Comparison of ENCODE assay signal across 9 cellular contexts in genomic region chr6:132513821-132514545, GRCh38. TPM values are rescaled to one million over a fixed set of nuclear protein-coding genes. Genes with fewer than 3 reads are reported as not detected.
DNase-seq lines count a peak whose midpoint lies in the region; ATAC-seq, FAIRE-seq and TF ChIP-seq lines count a peak whose summit lies in the region.
"Had no signal": no experiment of that assay in that cellular context is flagged by ENCODE, and none has a peak within 500 bp of the region (broad histone marks: within the 10 kb centered on the region; RNA-seq: fewer than 3 reads in every experiment).

No MANE protein-coding gene starts in this region.

- peaks cover 0 to 5% (median 3%) of the 10 kb centered on the region in 5 donors for H3K27me3 Mint-ChIP-seq in naive thymus-derived CD8-positive, alpha-beta T cell

- H3K9me3 ChIP-seq in A549 (no peaks in the 10 kb centered on the region), mammary epithelial cell (replicated peaks; ENCODE audit: insufficient read depth, low read length) (no peaks in the 10 kb centered on the region)

- H3K9me3 Mint-ChIP-seq in naive thymus-derived CD8-positive, alpha-beta T cell, result no peaks in the 10 kb centered on the region

- WGBS in A549 (ENCODE audit: missing lambda C conversion rate), result 41% methylated on average over 3 of the region's 3 CpGs
- 38% methylated on average over 3 of the region's 3 CpGs for WGBS in mammary epithelial cell (ENCODE audit: low coverage, missing lambda C conversion rate)

- no peak for ATAC-seq in A549
- no peak for ATAC-seq in naive thymus-derived CD8-positive, alpha-beta T cell

- no peak for FAIRE-seq in A549 (lab: Jason Lieb, UNC)

- no TSS peak for BruUV-seq in mammary epithelial cell (replicated peaks; lab: Mats Ljungman, UMichigan)

- intact Hi-C loops in mammary epithelial cell (cut with micrococcal nuclease), result no loop called here

- dilution Hi-C loops in mammary epithelial cell (cut with HindIII; ENCODE audit: low sequenced_read_pairs), result no loop called here

- peak overlapping the region; percentile 38 for H2AFZ ChIP-seq in mammary epithelial cell (ENCODE audit: low read depth, low read length)

- H3K4me3 Mint-ChIP-seq in naive thymus-derived CD8-positive, alpha-beta T cell, result peak overlapping the region; percentile 93 to 99 (median 98)

- CTCF ChIA-PET in A549 (lab: Yijun Ruan, JAX), result interaction anchor here (1.1 to 1.4 kb wide), 2 partner anchors 16 to 234 kb away, joined by 4 read pairs; no protein-coding TSS in a partner anchor
- CTCF ChIA-PET in mammary epithelial cell (lab: Charles Lee; ENCODE audit: low non-redundant PET), result no interaction called here

- H3K4me3 ChIP-seq in A549 (no peak overlapping the region; the same call in 2 of the 3 replicates), LNCaP clone FGC (ENCODE audit: low read depth, low read length) (peak overlapping the region; percentile 65), mammary epithelial cell (replicated peaks in 1 of 3; ENCODE audit: insufficient read depth in 1 of 3, low read depth in 2 of 3, low read length in 3 of 3) (peak overlapping the region in 2 of 3 experiments; percentile 88 to 90)

- TF ChIP-seq EP300 in A549 (IDR thresholded peaks at IDR 0.05), result no peak

- TF ChIP-seq POLR2A in A549 (IDR thresholded peaks at IDR 0.05; ENCODE audit: low read length), result no peak

- H3K27me3 ChIP-seq in mammary epithelial cell (ENCODE audit: insufficient read depth, low read length), result peaks cover 2% of the 10 kb centered on the region

- peaks cover 8 to 39% (median 29%) of the 10 kb centered on the region in 4 donors for H3K4me1 Mint-ChIP-seq in naive thymus-derived CD8-positive, alpha-beta T cell

- H3K79me2 ChIP-seq in mammary epithelial cell (ENCODE audit: insufficient read depth, low read length), result peaks cover 37% of the 10 kb centered on the region

- H3K4me1 ChIP-seq in A549 (peaks cover 12% of the 10 kb centered on the region), mammary epithelial cell (ENCODE audit: insufficient read depth, low read length) (peaks cover 5% of the 10 kb centered on the region)

- H3K4me2 ChIP-seq in A549 (peak overlapping the region; percentile 85), mammary epithelial cell (ENCODE audit: insufficient read depth, low read depth, low read length) (peak overlapping the region; percentile 97)

- no peak for TF ChIP-seq RAD21 in A549 (conservative IDR thresholded peaks at IDR 0.05 in 1 of 2, IDR thresholded peaks at IDR 0.05 in 1 of 2)

- TF ChIP-seq CTCF in A549 (IDR thresholded peaks at IDR 0.05), result no peak
- TF ChIP-seq CTCF in LNCaP clone FGC (IDR thresholded peaks at IDR 0.05; ENCODE audit: control insufficient read depth, extremely low read depth, insufficient read depth), result no peak
- TF ChIP-seq CTCF in mammary epithelial cell (conservative IDR thresholded peaks at IDR 0.05 in 1 of 2, IDR thresholded peaks at IDR 0.05 in 1 of 2; ENCODE audit: extremely low read depth in 1 of 2, insufficient read depth in 1 of 2, low read depth in 1 of 2, low read length in 2 of 2), result no peak

- H3K36me3 Mint-ChIP-seq in naive thymus-derived CD8-positive, alpha-beta T cell, result no peaks in the 10 kb centered on the region

- in situ Hi-C loops in mammary epithelial cell (cut with MboI; ENCODE audit: low sequenced_read_pairs in 2 of 2), result no loop called here

- POLR2A ChIA-PET in A549 (lab: Yijun Ruan, JAX), result interaction anchor here (1.2 kb wide), 1 partner anchor 180 kb away, joined by 4 read pairs; no protein-coding TSS in a partner anchor
- POLR2A ChIA-PET in naive thymus-derived CD8-positive, alpha-beta T cell (lab: Charles Lee), result interaction anchor here (1.2 to 1.7 kb wide), 2 partner anchors 10 to 300 kb away, joined by 3 to 35 read pairs; partner anchors contain the start of gene RPS12

- H3K27ac Mint-ChIP-seq in naive thymus-derived CD8-positive, alpha-beta T cell, result peak overlapping the region in 5 of 10 donors; percentile 54 to 96 (median 94)

- no peak overlapping the region for H3K9ac ChIP-seq in mammary epithelial cell (ENCODE audit: insufficient read depth, low read length)

- H4K20me1 ChIP-seq in mammary epithelial cell (ENCODE audit: insufficient read depth, low read length), result no peaks in the 10 kb centered on the region

- no peak overlapping the region for H3K27ac ChIP-seq in A549
- no peak overlapping the region for H3K27ac ChIP-seq in mammary epithelial cell (ENCODE audit: insufficient read depth, low read depth, low read length)

- no peaks in the 10 kb centered on the region for H3K36me3 ChIP-seq in mammary epithelial cell (ENCODE audit: insufficient read depth, low read length)

- DNase-seq in A549 (ENCODE audit: low read depth in 1 of 2, low spot score in 1 of 2), result no peak
- no peak for DNase-seq in LNCaP clone FGC (ENCODE audit: low read depth)
- DNase-seq in mammary epithelial cell, result no peak
- no peak for DNase-seq in naive thymus-derived CD8-positive, alpha-beta T cell
- DNase-seq in NCI-H2227 (lab: John Stamatoyannopoulos, UW; ENCODE audit: unreplicated experiment), result no peak
- DNase-seq in COLO668 (lab: John Stamatoyannopoulos, UW; ENCODE audit: unreplicated experiment), result no peak
- no peak for DNase-seq in D341Med (ENCODE audit: low spot score)
- DNase-seq in NCI-H446 treated with DMSO at 0.1 percent for 48 hours (lab: John Stamatoyannopoulos, UW), result no peak
- DNase-seq: NCI-H2171 had no signal

TF ChIP-seq in A549, 52 proteins besides CTCF, POLR2A, EP300 and RAD21:
- TF ChIP-seq RFX5 (IDR thresholded peaks at IDR 0.05) (no peak), ESRRA (IDR thresholded peaks at IDR 0.05; ENCODE audit: borderline replicate concordance, low read length) (no peak), CHD2 (IDR thresholded peaks at IDR 0.05; ENCODE audit: low read length, partially characterized antibody) (no peak), ZFP36 (IDR thresholded peaks at IDR 0.05; ENCODE audit: borderline replicate concordance, partially characterized antibody) (no peak), SMC3 (IDR thresholded peaks at IDR 0.05) (no peak), FOSL2 (IDR thresholded peaks at IDR 0.05) (no peak), FOSL2 (CRISPR knock-in tag; IDR thresholded peaks at IDR 0.05) (no peak), CBX2 (IDR thresholded peaks at IDR 0.05; ENCODE audit: borderline replicate concordance, low read depth) (no peak), HOXB13 (CRISPR knock-in tag; IDR thresholded peaks at IDR 0.05; ENCODE audit: low read depth) (no peak), EHMT2 (IDR thresholded peaks at IDR 0.05; ENCODE audit: low read depth) (no peak), KDM1A (IDR thresholded peaks at IDR 0.05; ENCODE audit: low read depth) (no peak), RNF2 (IDR thresholded peaks at IDR 0.05; ENCODE audit: borderline replicate concordance, low read depth) (no peak)

RNA-seq across cellular contexts. Expression of gene STX7, which starts 1.1 kb away (rescaled TPM):
- 22.8 and 29.5 TPM in 2 replicates for polyA plus RNA-seq in A549 (2011; rRNA removed)
- polyA plus RNA-seq in A549 (2012; cell fraction: cytosol; rRNA removed), result 6.5 and 6.9 TPM in 2 replicates
- polyA plus RNA-seq in A549 (2012; cell fraction: nucleus; rRNA removed), result 2.7 and 4.1 TPM in 2 replicates
- 18.4 to 19.8 TPM (median 19.2 TPM) in 3 replicates for polyA plus RNA-seq in A549 (2017; fragmentation: RNase III; extraction: RNeasy Plus Mini Kit Qiagen cat#74134 plus additional on column Dnase treatment)
- 14.7 and 21.5 TPM in 2 replicates for polyA minus RNA-seq in A549 (2011; rRNA and poly(A)+ RNA removed)
- total RNA-seq in mammary epithelial cell, result 10 to 100 TPM; 36.3 to 44.3 TPM
- polyA plus RNA-seq in mammary epithelial cell, result 21.2 TPM
- polyA minus RNA-seq in mammary epithelial cell, result 42.3 TPM
- total RNA-seq in naive thymus-derived CD8-positive, alpha-beta T cell, result 10 to 100 TPM; 28.0 to 29.2 TPM
- polyA plus RNA-seq in naive thymus-derived CD8-positive, alpha-beta T cell, result 1 to 10 TPM; 2.9 to 9.6 (median 6.5) TPM

RNA-seq across cellular contexts. Expression of gene TAAR9, which starts 24.1 kb away (rescaled TPM):
- polyA plus RNA-seq in A549 (2011; rRNA removed) (not detected in 2 replicates), A549 (2017; fragmentation: RNase III; extraction: RNeasy Plus Mini Kit Qiagen cat#74134 plus additional on column Dnase treatment) (not detected in 3 replicates), mammary epithelial cell (not detected)
- polyA plus RNA-seq in A549 (2012; cell fraction: cytosol; rRNA removed), result not detected in 2 replicates
- not detected in 2 replicates for polyA plus RNA-seq in A549 (2012; cell fraction: nucleus; rRNA removed)
- polyA minus RNA-seq in A549 (2011; rRNA and poly(A)+ RNA removed), result not detected in 2 replicates
- not detected for total RNA-seq in mammary epithelial cell
- polyA minus RNA-seq in mammary epithelial cell, result not detected
- not detected for total RNA-seq in naive thymus-derived CD8-positive, alpha-beta T cell
- not detected for polyA plus RNA-seq in naive thymus-derived CD8-positive, alpha-beta T cell

RNA-seq across cellular contexts. Expression of gene TAAR8, which starts 38.5 kb away (rescaled TPM):
- polyA plus RNA-seq in A549 (2011; rRNA removed), result not detected in 2 replicates
- polyA plus RNA-seq in A549 (2012; cell fraction: cytosol; rRNA removed), result not detected in 2 replicates
- not detected in 2 replicates for polyA plus RNA-seq in A549 (2012; cell fraction: nucleus; rRNA removed)
- polyA plus RNA-seq in A549 (2017; fragmentation: RNase III; extraction: RNeasy Plus Mini Kit Qiagen cat#74134 plus additional on column Dnase treatment), result not detected in 3 replicates
- polyA minus RNA-seq in A549 (2011; rRNA and poly(A)+ RNA removed), result not detected in 2 replicates
- not detected for total RNA-seq in mammary epithelial cell
- not detected for polyA plus RNA-seq in mammary epithelial cell
- not detected for polyA minus RNA-seq in mammary epithelial cell
- not detected for total RNA-seq in naive thymus-derived CD8-positive, alpha-beta T cell
- polyA plus RNA-seq in naive thymus-derived CD8-positive, alpha-beta T cell, result not detected

RNA-seq across cellular contexts. Expression of gene TAAR6, which starts 56.1 kb away (rescaled TPM):
- polyA plus RNA-seq in A549 (2011; rRNA removed) (not detected in 2 replicates), A549 (2017; fragmentation: RNase III; extraction: RNeasy Plus Mini Kit Qiagen cat#74134 plus additional on column Dnase treatment) (not detected in 3 replicates), mammary epithelial cell (not detected)
- polyA plus RNA-seq in A549 (2012; cell fraction: cytosol; rRNA removed), result not detected in 2 replicates
- not detected in 2 replicates for polyA plus RNA-seq in A549 (2012; cell fraction: nucleus; rRNA removed)
- not detected in 2 replicates for polyA minus RNA-seq in A549 (2011; rRNA and poly(A)+ RNA removed)
- not detected for total RNA-seq in mammary epithelial cell
- not detected for polyA minus RNA-seq in mammary epithelial cell
- total RNA-seq in naive thymus-derived CD8-positive, alpha-beta T cell, result not detected
- not detected for polyA plus RNA-seq in naive thymus-derived CD8-positive, alpha-beta T cell
